Comparison of ENCODE assay signal across 21 cellular contexts in genomic region chr3:136811701-136812100, GRCh38. TPM values are rescaled to one million over a fixed set of nuclear protein-coding genes. Genes with fewer than 3 reads are reported as not detected.
DNase-seq lines count a peak whose midpoint lies in the region; FAIRE-seq and TF ChIP-seq lines count a peak whose summit lies in the region.
"Had no signal": no experiment of that assay in that cellular context is flagged by ENCODE, and none has a peak within 500 bp of the region (broad histone marks: within the 10 kb centered on the region; RNA-seq: fewer than 3 reads in every experiment).

No MANE protein-coding gene starts in this region.

- no peak overlapping the region for H2BK20ac ChIP-seq in H1 (ENCODE audit: low read length)

- CTCF ChIA-PET in H1 (lab: Charles Lee; ENCODE audit: partially characterized antibody), result interaction anchor here (0.8 to 0.9 kb wide), 2 partner anchors 54 to 202 kb away, joined by 3 to 4 read pairs; no protein-coding TSS in a partner anchor

- H3K4me3 ChIP-seq in H1 (ENCODE audit: extremely low read depth in 1 of 4, insufficient read depth in 2 of 4, low read depth in 3 of 4, low read length in 4 of 4), result no peak overlapping the region
- H3K4me3 ChIP-seq: A549; BLaER1 treated with 17β-estradiol and CSF1 and Interleukin-3, amounts not matched to agents 10 nM and 100 nM had no signal

- intact Hi-C loops in posterior cingulate gyrus (cut with DNase I), result no loop called here

- no peak overlapping the region for H2BK15ac ChIP-seq in H1 (ENCODE audit: low read length)

- H3K27me3 ChIP-seq in H1 (replicated peaks in 1 of 4; ENCODE audit: control insufficient read depth in 3 of 4, extremely low read depth in 1 of 4, insufficient read depth in 3 of 4, low read length in 3 of 4), result no peaks in the 10 kb centered on the region; a peak in 1 of 7 replicates

- no peak overlapping the region for H3K4me2 ChIP-seq in H1 (ENCODE audit: insufficient read depth in 1 of 2, low read depth in 2 of 2, low read length in 2 of 2)
- H3K4me2 ChIP-seq: A549; BLaER1 treated with 17β-estradiol and CSF1 and Interleukin-3, amounts not matched to agents 10 nM and 100 nM had no signal

- no peaks in the 10 kb centered on the region for H3K23me2 ChIP-seq in H1 (ENCODE audit: low read depth, low read length)

- no peaks in the 10 kb centered on the region for H3K9me3 ChIP-seq in H1 (ENCODE audit: insufficient read depth in 2 of 2, low read depth in 1 of 2, low read length in 1 of 2)
- H3K9me3 ChIP-seq: A549, Caco-2 had no signal

- no peak overlapping the region for H3K18ac ChIP-seq in H1 (ENCODE audit: extremely low read depth, low read length)

- H4K5ac ChIP-seq in H1 (ENCODE audit: insufficient read length, low read depth, low read length), result no peak overlapping the region

- H4K91ac ChIP-seq in H1 (replicated peaks; ENCODE audit: insufficient read length, low read length), result no peak overlapping the region

- no peak for TF ChIP-seq POLR2A in H1 (IDR thresholded peaks at IDR 0.05; ENCODE audit: control extremely low read depth in 1 of 2, low read depth in 2 of 2, low read length in 2 of 2)

- no peaks in the 10 kb centered on the region; a peak in 1 of 7 replicates for H3K4me1 ChIP-seq in H1 (replicated peaks in 1 of 4; ENCODE audit: control insufficient read depth in 3 of 4, insufficient read depth in 4 of 4, low read length in 3 of 4)
- H3K4me1 ChIP-seq: A549; BLaER1 treated with 17β-estradiol and CSF1 and Interleukin-3, amounts not matched to agents 10 nM and 100 nM; Caco-2 had no signal

- H3K79me1 ChIP-seq in H1 (ENCODE audit: low read depth, low read length), result no peaks in the 10 kb centered on the region

- POLR2A ChIA-PET in H1 (lab: Charles Lee; ENCODE audit: partially characterized antibody), result no interaction called here

- H2BK120ac ChIP-seq in H1 (replicated peaks; ENCODE audit: low read depth, low read length), result no peak overlapping the region

- H3K79me2 ChIP-seq in H1 (ENCODE audit: control insufficient read depth in 1 of 2, insufficient read depth in 2 of 2, low read length in 2 of 2), result no peaks in the 10 kb centered on the region

- no peak overlapping the region for H2AK5ac ChIP-seq in H1 (ENCODE audit: low read depth, low read length)

- no peak overlapping the region for H3K56ac ChIP-seq in H1 (replicated peaks; ENCODE audit: insufficient read length, low read depth, low read length)

- no peak overlapping the region for H2BK12ac ChIP-seq in H1 (ENCODE audit: low read depth, low read length)

- H3K9ac ChIP-seq in H1 (replicated peaks in 1 of 4; ENCODE audit: extremely low read depth in 1 of 4, low read depth in 3 of 4, low read length in 3 of 4), result no peak overlapping the region
- H3K9ac ChIP-seq: BLaER1 treated with 17β-estradiol and CSF1 and Interleukin-3, amounts not matched to agents 10 nM and 100 nM had no signal

- H4K8ac ChIP-seq in H1 (ENCODE audit: extremely low read depth, insufficient read depth, low read length), result no peak overlapping the region

- no peaks in the 10 kb centered on the region for H4K20me1 ChIP-seq in H1 (replicated peaks in 1 of 2; ENCODE audit: control insufficient read depth in 1 of 2, insufficient read depth in 2 of 2, low read length in 2 of 2)
- H4K20me1 ChIP-seq: BLaER1 treated with 17β-estradiol and CSF1 and Interleukin-3, amounts not matched to agents 10 nM and 100 nM had no signal

- TF ChIP-seq RAD21 in H1 (IDR thresholded peaks at IDR 0.05 in 1 of 2, conservative IDR thresholded peaks at IDR 0.05 in 1 of 2; ENCODE audit: low read depth in 2 of 2, low read length in 2 of 2), result no peak

- TF ChIP-seq CTCF in H1 (IDR thresholded peaks at IDR 0.05; ENCODE audit: control extremely low read depth in 1 of 3, insufficient read depth in 1 of 3, low read depth in 1 of 3, low read length in 3 of 3), result no peak

- H2AFZ ChIP-seq in H1 (ENCODE audit: low read length), result no peak overlapping the region

- TF ChIP-seq EP300 in H1 (IDR thresholded peaks at IDR 0.05; ENCODE audit: borderline replicate concordance in 1 of 2, low read depth in 2 of 2, low read length in 2 of 2), result no peak

- FAIRE-seq in H1 (lab: Jason Lieb, UNC), result no peak
- FAIRE-seq: A549, D721Med, G401.6, GM12891 had no signal

- H3K36me3 ChIP-seq in H1 (ENCODE audit: control insufficient read depth in 2 of 4, insufficient read depth in 4 of 4, low read length in 3 of 4), result no peaks in the 10 kb centered on the region
- H3K36me3 ChIP-seq: BLaER1 treated with 17β-estradiol and CSF1 and Interleukin-3, amounts not matched to agents 10 nM and 100 nM had no signal

- H2BK5ac ChIP-seq in H1 (ENCODE audit: low read depth, low read length), result no peak overlapping the region

- WGBS in H1 (ENCODE audit: extremely low coverage in 1 of 2, insufficient coverage in 1 of 2, insufficient read length in 1 of 2, insufficient replicate concordance in 2 of 2, low coverage in 1 of 2, low lambda C conversion rate in 2 of 2, missing lambda C conversion rate in 1 of 2), 2 experiments, result 74% methylated on average over 3 of the region's 3 CpGs; no CpG with 5 or more reads in 1 of the 2 experiments

- H3K14ac ChIP-seq in H1 (ENCODE audit: insufficient read length), result no peak overlapping the region

- no peak overlapping the region for H3K27ac ChIP-seq in H1 (ENCODE audit: low read depth, low read length)
- H3K27ac ChIP-seq: 22Rv1; A549; BLaER1 treated with 17β-estradiol and CSF1 and Interleukin-3, amounts not matched to agents 10 nM and 100 nM; C4-2B had no signal

- H3K4ac ChIP-seq in H1 (replicated peaks; ENCODE audit: insufficient read length, low read depth, low read length), result no peak overlapping the region

- H3K23ac ChIP-seq in H1 (ENCODE audit: insufficient read length), result no peak overlapping the region

- DNase-seq in DMS53 (lab: John Stamatoyannopoulos, UW), result peak; percentile 3
- DNase-seq in DMS53 treated with DMSO at 0.1 percent for 48 hours (lab: John Stamatoyannopoulos, UW; ENCODE audit: unreplicated experiment), result no peak
- no peak for DNase-seq in H1 (ENCODE audit: low read depth in 1 of 2, low spot score in 2 of 2)
- DNase-seq in islet precursor cell, result peak; percentile 78
- no peak for DNase-seq in NCI-H1930 (lab: John Stamatoyannopoulos, UW)
- no peak for DNase-seq in posterior cingulate gyrus
- DNase-seq in stimulated activated naive CD4-positive, alpha-beta T cell (lab: John Stamatoyannopoulos, UW), result no peak
- DNase-seq: AML-193; Caco-2; Calu3; CD4-positive, alpha-beta T cell; CD8-positive, alpha-beta T cell; DMS79 treated with DMSO at 0.1 percent for 48 hours; GF-D8 had no signal

TF ChIP-seq in H1, 55 proteins besides CTCF, POLR2A, EP300 and RAD21:
- no peak for TF ChIP-seq POLR2AphosphoS5 (IDR thresholded peaks at IDR 0.05; ENCODE audit: low read depth, low read length)
- TF ChIP-seq, protein P1, sequence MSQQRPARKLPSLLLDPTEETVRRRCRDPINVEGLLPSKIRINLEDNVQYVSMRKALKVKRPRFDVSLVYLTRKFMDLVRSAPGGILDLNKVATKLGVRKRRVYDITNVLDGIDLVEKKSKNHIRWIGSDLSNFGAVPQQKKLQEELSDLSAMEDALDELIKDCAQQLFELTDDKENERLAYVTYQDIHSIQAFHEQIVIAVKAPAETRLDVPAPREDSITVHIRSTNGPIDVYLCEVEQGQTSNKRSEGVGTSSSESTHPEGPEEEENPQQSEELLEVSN (IDR thresholded peaks at IDR 0.05), result 0 out of 2 replicates have a peak, but pooled peaks have one; percentile 29

RNA-seq across cellular contexts. Expression of gene SLC35G2, which starts 7.2 kb away (rescaled TPM):
- total RNA-seq in H1 (2021; fragmentation: NEBNext Ultra II Directional; extraction: Animal tissue kit (Norgen Biotek cat#: 25700)), result 4.7 and 5.2 TPM in 2 replicates
- polyA plus RNA-seq in H1 (2011; rRNA removed), result 2.4 and 6.4 TPM in 2 replicates
- 3.2 TPM for polyA plus RNA-seq in H1 (2011; cell fraction: cytosol; rRNA removed)
- 2.0 TPM for polyA plus RNA-seq in H1 (2011; cell fraction: nucleus; rRNA removed)
- 3.6 to 4.2 TPM (median 3.7 TPM) in 4 replicates for polyA plus RNA-seq in H1 (2012, experiment 1 of 2)
- 1.8 TPM for polyA plus RNA-seq in H1 (2012, experiment 2 of 2)
- polyA plus RNA-seq in H1 (2013, experiment 1 of 2), result 5.2 TPM
- polyA plus RNA-seq in H1 (2013, experiment 2 of 2), result 5.7 TPM
- 5.3 and 5.7 TPM in 2 replicates for polyA minus RNA-seq in H1 (2011; rRNA and poly(A)+ RNA removed)
- 4.6 TPM for polyA minus RNA-seq in H1 (2011; cell fraction: cytosol; rRNA and poly(A)+ RNA removed)
- 7.0 TPM for polyA minus RNA-seq in H1 (2011; cell fraction: nucleus; rRNA and poly(A)+ RNA removed)

RNA-seq across cellular contexts. Expression of gene NCK1, which starts 50.3 kb away (rescaled TPM):
- total RNA-seq in H1 (2021; fragmentation: NEBNext Ultra II Directional; extraction: Animal tissue kit (Norgen Biotek cat#: 25700)), result 28.5 and 28.7 TPM in 2 replicates
- 5.1 and 10.0 TPM in 2 replicates for polyA plus RNA-seq in H1 (2011; rRNA removed)
- 14.8 TPM for polyA plus RNA-seq in H1 (2011; cell fraction: cytosol; rRNA removed)
- 2.0 TPM for polyA plus RNA-seq in H1 (2011; cell fraction: nucleus; rRNA removed)
- polyA plus RNA-seq in H1 (2012, experiment 1 of 2), result 13.8 to 27.7 TPM (median 18.4 TPM) in 4 replicates
- 1.8 TPM for polyA plus RNA-seq in H1 (2012, experiment 2 of 2)
- 18.5 TPM for polyA plus RNA-seq in H1 (2013, experiment 1 of 2)
- 20.6 TPM for polyA plus RNA-seq in H1 (2013, experiment 2 of 2)
- polyA minus RNA-seq in H1 (2011; rRNA and poly(A)+ RNA removed), result 18.7 and 22.4 TPM in 2 replicates
- polyA minus RNA-seq in H1 (2011; cell fraction: cytosol; rRNA and poly(A)+ RNA removed), result 17.5 TPM
- 24.4 TPM for polyA minus RNA-seq in H1 (2011; cell fraction: nucleus; rRNA and poly(A)+ RNA removed)

RNA-seq across cellular contexts. Expression of gene STAG1, which starts 59.5 kb away (rescaled TPM):
- total RNA-seq in H1 (2021; fragmentation: NEBNext Ultra II Directional; extraction: Animal tissue kit (Norgen Biotek cat#: 25700)), result 20.7 and 23.4 TPM in 2 replicates
- polyA plus RNA-seq in H1 (2011; rRNA removed), result 2.2 and 4.6 TPM in 2 replicates
- polyA plus RNA-seq in H1 (2011; cell fraction: cytosol; rRNA removed), result 6.1 TPM
- 2.5 TPM for polyA plus RNA-seq in H1 (2011; cell fraction: nucleus; rRNA removed)
- polyA plus RNA-seq in H1 (2012, experiment 1 of 2), result 5.4 to 12.2 TPM (median 8.0 TPM) in 4 replicates
- polyA plus RNA-seq in H1 (2012, experiment 2 of 2), result 0.63 TPM
- polyA plus RNA-seq in H1 (2013, experiment 1 of 2), result 6.9 TPM
- 6.6 TPM for polyA plus RNA-seq in H1 (2013, experiment 2 of 2)
- polyA minus RNA-seq in H1 (2011; rRNA and poly(A)+ RNA removed), result 12.8 and 16.7 TPM in 2 replicates
- polyA minus RNA-seq in H1 (2011; cell fraction: cytosol; rRNA and poly(A)+ RNA removed), result 7.7 TPM
- polyA minus RNA-seq in H1 (2011; cell fraction: nucleus; rRNA and poly(A)+ RNA removed), result 27.8 TPM

Comparison
In these comparisons a context has a peak if more than half of its experiments do, and no peak if none do; other contexts are left out.
1. DNase-seq: peak in DMS53 (single experiment) and islet precursor cell (single experiment); none in DMS53 treated with DMSO at 0.1 percent for 48 hours (single experiment), H1 (0 of 2), NCI-H1930 (0 of 2), posterior cingulate gyrus (0 of 10) and stimulated activated naive CD4-positive, alpha-beta T cell (0 of 6).